8 cellular contexts compared by ENCODE assay signal in genomic region chr17:38749222-38750043, GRCh38. TPM values are rescaled to one million over a fixed set of nuclear protein-coding genes. Genes with fewer than 3 reads are reported as not detected.
A peak's percentile ranks its signal among the peaks of the same experiment; 100 is the strongest.
DNase-seq lines count a peak whose midpoint lies in the region; ATAC-seq, FAIRE-seq and TF ChIP-seq lines count a peak whose summit lies in the region.

No MANE protein-coding gene starts in this region.

- H3K27me3 ChIP-seq in BJ (ENCODE audit: control insufficient read depth, insufficient read depth, low read length) (no peaks in the 10 kb centered on the region), GM23338 (ENCODE audit: insufficient read depth) (peaks cover 16% of the 10 kb centered on the region), OCI-LY1 (ENCODE audit: insufficient read depth, low read length) (peaks cover 5% of the 10 kb centered on the region; the same call in 1 of the 2 replicates)

- no peak for FAIRE-seq in kidney (lab: Jason Lieb, UNC)

- H3K9ac ChIP-seq in OCI-LY1 (ENCODE audit: low read length) (no peak overlapping the region), kidney (ENCODE audit: low read length in 2 of 2) (peak overlapping the region; percentile 51 to 82)

- H3K9me2 ChIP-seq in GM23338 (ENCODE audit: insufficient read depth) (no peaks in the 10 kb centered on the region), OCI-LY1 (ENCODE audit: low read depth, low read length) (no peaks in the 10 kb centered on the region)

- POLR2A ChIA-PET in BJ (lab: Charles Lee): interaction anchor here (0.6 kb wide), 1 partner anchor 69 kb away, joined by 4 read pairs; no protein-coding TSS in a partner anchor

- H3K27ac ChIP-seq in GM23338 (ENCODE audit: low read depth) (peak overlapping the region; percentile 66; the same call in 1 of the 2 replicates), OCI-LY1 (ENCODE audit: low read depth, low read length, poor library complexity, severe bottlenecking) (no peak overlapping the region), kidney (ENCODE audit: low read depth in 2 of 2, low read length in 2 of 2) (peak overlapping the region; percentile 88 to 96)

- peaks cover 30% of the 10 kb centered on the region for H3K4me1 Mint-ChIP-seq in GM23338
- peaks cover 69% of the 10 kb centered on the region for H3K4me1 Mint-ChIP-seq in stimulated activated effector memory CD8-positive, alpha-beta T cell treated with anti-CD3 and anti-CD28 coated beads, Interleukin-12 subunit alpha, Interleukin-12 subunit beta, amount 100 ng/mL, for 72 hours

- peak overlapping the region; percentile 72 for H2AFZ ChIP-seq in GM23338
- H2AFZ ChIP-seq in OCI-LY1 (ENCODE audit: low read length): no peak overlapping the region

- H4K20me1 ChIP-seq in GM23338 (replicated peaks; ENCODE audit: insufficient read depth) (peaks cover 33% of the 10 kb centered on the region), OCI-LY1 (ENCODE audit: insufficient read depth, low read length) (no peaks in the 10 kb centered on the region)

- peak overlapping the region; percentile 45; the same call in 1 of the 2 replicates for H3K27ac Mint-ChIP-seq in GM23338
- no peak overlapping the region for H3K27ac Mint-ChIP-seq in stimulated activated effector memory CD8-positive, alpha-beta T cell treated with anti-CD3 and anti-CD28 coated beads, Interleukin-12 subunit alpha, Interleukin-12 subunit beta, amount 100 ng/mL, for 72 hours

- DNase-seq in BJ (ENCODE audit: low read depth) (peak; percentile 18), GM23338 (ENCODE audit: low spot score) (peak; percentile 91), cardiac fibroblast (ENCODE audit: low read depth in 2 of 2) (peak; percentile 73 to 87), kidney (peak; percentile 97)
- peak in 1 of 2 donors; percentile 69 for DNase-seq in stimulated activated effector memory CD8-positive, alpha-beta T cell treated with anti-CD3 and anti-CD28 coated beads, Interleukin-12 subunit alpha, Interleukin-12 subunit beta, amount 100 ng/mL, for 72 hours (ENCODE audit: low spot score in 2 of 2)
- DNase-seq in activated effector memory CD4-positive, alpha-beta T cell treated with anti-CD3 and anti-CD28 coated beads, Interleukin-2, amount 50 U/mL, for 16 hours: no peak

- CTCF ChIA-PET in BJ (lab: Yijun Ruan, JAX): interaction anchor here (0.9 to 1.5 kb wide), 5 partner anchors 13 to 82 kb away, joined by 3 to 5 read pairs (median 4); no protein-coding TSS in a partner anchor

- ATAC-seq in GM23338 (peak; percentile 19), GM19455 (IDR thresholded peaks at IDR 0.05; ENCODE audit: unreplicated experiment) (no peak)
- ATAC-seq in stimulated activated effector memory CD8-positive, alpha-beta T cell treated with anti-CD3 and anti-CD28 coated beads, Interleukin-12 subunit alpha, Interleukin-12 subunit beta, amount 100 ng/mL, for 72 hours: no peak

- TF ChIP-seq CTCF in BJ (IDR thresholded peaks at IDR 0.05; ENCODE audit: insufficient read depth, low read depth, low read length) (no peak), GM23338 (conservative IDR thresholded peaks at IDR 0.05; ENCODE audit: low read depth in 2 of 2) (no peak), OCI-LY1 (IDR thresholded peaks at IDR 0.05; ENCODE audit: low read length) (no peak), cardiac fibroblast (IDR thresholded peaks at IDR 0.05; ENCODE audit: low read depth, low read length) (no peak), kidney (IDR thresholded peaks at IDR 0.05; ENCODE audit: borderline replicate concordance, extremely low read depth, insufficient read depth) (peak; percentile 10)

- no peaks in the 10 kb centered on the region for H3K36me3 ChIP-seq in BJ (ENCODE audit: control insufficient read depth, insufficient read depth, low read length)
- no peaks in the 10 kb centered on the region for H3K36me3 ChIP-seq in GM23338 (ENCODE audit: insufficient read depth)
- H3K36me3 ChIP-seq in OCI-LY1 (ENCODE audit: insufficient read depth, low read length): peaks cover 9% of the 10 kb centered on the region
- peaks cover 0 to under 1% of the 10 kb centered on the region in 2 donors for H3K36me3 ChIP-seq in kidney (ENCODE audit: control insufficient read depth in 1 of 2, insufficient read depth in 2 of 2, low read length in 2 of 2)

- H3K4me3 ChIP-seq in BJ (ENCODE audit: low read depth, low read length) (peak overlapping the region; percentile 94), GM23338 (peak overlapping the region; percentile 69), OCI-LY1 (ENCODE audit: low read depth, low read length, poor library complexity, severe bottlenecking) (peak overlapping the region; percentile 11), cardiac fibroblast (replicated peaks in 1 of 2; ENCODE audit: low read depth in 2 of 2, low read length in 2 of 2) (peak overlapping the region; percentile 92 to 98), kidney (ENCODE audit: low read length in 2 of 2) (peak overlapping the region; percentile 67 to 100)

- H3K4me2 ChIP-seq in GM23338 (peak overlapping the region; percentile 96), OCI-LY1 (ENCODE audit: low read length) (peak overlapping the region; percentile 50; the same call in 1 of the 2 replicates)

- H3K27me3 Mint-ChIP-seq in GM23338 (ENCODE audit: insufficient read depth, low read depth, poor library complexity): peaks cover 44% of the 10 kb centered on the region

- H3K36me3 Mint-ChIP-seq in GM23338 (ENCODE audit: low read depth): peaks cover 16% of the 10 kb centered on the region
- peaks cover 37% of the 10 kb centered on the region for H3K36me3 Mint-ChIP-seq in stimulated activated effector memory CD8-positive, alpha-beta T cell treated with anti-CD3 and anti-CD28 coated beads, Interleukin-12 subunit alpha, Interleukin-12 subunit beta, amount 100 ng/mL, for 72 hours

- no peaks in the 10 kb centered on the region for H3K9me3 ChIP-seq in OCI-LY1 (ENCODE audit: low read length)
- no peaks in the 10 kb centered on the region for H3K9me3 ChIP-seq in kidney (ENCODE audit: control insufficient read depth in 1 of 2, low read length in 2 of 2)

- intact Hi-C loops in kidney (cut with DNase I): no loop called here

- peak overlapping the region; percentile 97 for H3K4me3 Mint-ChIP-seq in GM23338
- H3K4me3 Mint-ChIP-seq in stimulated activated effector memory CD8-positive, alpha-beta T cell treated with anti-CD3 and anti-CD28 coated beads, Interleukin-12 subunit alpha, Interleukin-12 subunit beta, amount 100 ng/mL, for 72 hours: peak overlapping the region; percentile 85

- H3K4me1 ChIP-seq in GM23338 (ENCODE audit: insufficient read depth): peaks cover 43% of the 10 kb centered on the region
- H3K4me1 ChIP-seq in OCI-LY1 (ENCODE audit: insufficient read depth, low read length, severe bottlenecking): peaks cover 54% of the 10 kb centered on the region
- peaks cover 17 to 44% of the 10 kb centered on the region in 2 donors for H3K4me1 ChIP-seq in kidney (ENCODE audit: control insufficient read depth in 1 of 2, insufficient read depth in 1 of 2, low read depth in 1 of 2, low read length in 2 of 2)

- peaks cover 5% of the 10 kb centered on the region for H3K9me3 Mint-ChIP-seq in GM23338
- H3K9me3 Mint-ChIP-seq in stimulated activated effector memory CD8-positive, alpha-beta T cell treated with anti-CD3 and anti-CD28 coated beads, Interleukin-12 subunit alpha, Interleukin-12 subunit beta, amount 100 ng/mL, for 72 hours: no peaks in the 10 kb centered on the region

- peaks cover 51% of the 10 kb centered on the region for H3K79me2 ChIP-seq in GM23338 (replicated peaks; ENCODE audit: insufficient read depth)
- H3K79me2 ChIP-seq in OCI-LY1 (ENCODE audit: insufficient read depth, low read length): peaks cover 10% of the 10 kb centered on the region

- H3F3A ChIP-seq in GM23338 (replicated peaks; ENCODE audit: low read depth): peaks cover 3% of the 10 kb centered on the region; the same call in 1 of the 2 replicates
- 0 out of 2 replicates have a peak, but pooled peaks cover 4% of the 10 kb centered on the region for H3F3A ChIP-seq in OCI-LY1 (ENCODE audit: insufficient read depth, low read length)

TF ChIP-seq in GM23338, 12 proteins besides CTCF, POLR2A, EP300 and RAD21:
- TF ChIP-seq EZH2phosphoT487 (IDR thresholded peaks at IDR 0.05; ENCODE audit: unreplicated experiment) (no peak), POLR2AphosphoS5 (IDR thresholded peaks at IDR 0.05; ENCODE audit: low read depth) (peak; percentile 96)
TF ChIP-seq in GM23338: peak in this region for 1.

RNA-seq across cellular contexts. Expression of gene PCGF2, which starts 1.3 kb away (rescaled TPM):
- polyA plus RNA-seq in BJ (2011; rRNA removed) (16.6 and 27.6 TPM in 2 replicates), GM23338 (2016; fragmentation: Nextera tagmentation; extraction: Ambion mirVana) (51.9 and 60.9 TPM in 2 replicates), kidney (ENCODE audit: insufficient read depth, low read depth, low replicate concordance) (111 TPM)
- 20.8 and 27.5 TPM in 2 replicates for polyA minus RNA-seq in BJ (2011; rRNA and poly(A)+ RNA removed)
- total RNA-seq in GM23338 (2014; rRNA removed; shearing (Covaris generic)): 21.1 and 23.4 TPM in 2 replicates
- total RNA-seq in kidney: 62.2 TPM

RNA-seq across cellular contexts. Expression of gene PSMB3, which starts 3.1 kb away (rescaled TPM):
- 293 and 337 TPM in 2 replicates for polyA plus RNA-seq in BJ (2011; rRNA removed)
- polyA minus RNA-seq in BJ (2011; rRNA and poly(A)+ RNA removed): 158 and 319 TPM in 2 replicates
- 250 and 270 TPM in 2 replicates for total RNA-seq in GM23338 (2014; rRNA removed; shearing (Covaris generic))
- polyA plus RNA-seq in GM23338 (2016; fragmentation: Nextera tagmentation; extraction: Ambion mirVana): 523 and 558 TPM in 2 replicates
- total RNA-seq in kidney: 156 TPM
- polyA plus RNA-seq in kidney (ENCODE audit: insufficient read depth, low read depth, low replicate concordance): 347 TPM

RNA-seq across cellular contexts. Expression of gene CISD3, which starts 19.3 kb away (rescaled TPM):
- polyA plus RNA-seq in BJ (2011; rRNA removed): 15.1 and 17.1 TPM in 2 replicates
- polyA minus RNA-seq in BJ (2011; rRNA and poly(A)+ RNA removed): 5.8 and 8.3 TPM in 2 replicates
- total RNA-seq in GM23338 (2014; rRNA removed; shearing (Covaris generic)): 0.94 and 3.4 TPM in 2 replicates
- polyA plus RNA-seq in GM23338 (2016; fragmentation: Nextera tagmentation; extraction: Ambion mirVana): 8.9 and 9.9 TPM in 2 replicates
- total RNA-seq in kidney: 37.7 TPM
- 152 TPM for polyA plus RNA-seq in kidney (ENCODE audit: insufficient read depth, low read depth, low replicate concordance)

RNA-seq across cellular contexts. Expression of gene MLLT6, which starts 44.4 kb away (rescaled TPM):
- 21.4 and 32.1 TPM in 2 replicates for polyA plus RNA-seq in BJ (2011; rRNA removed)
- polyA minus RNA-seq in BJ (2011; rRNA and poly(A)+ RNA removed): 21.5 and 32.8 TPM in 2 replicates
- 2.8 and 3.3 TPM in 2 replicates for total RNA-seq in GM23338 (2014; rRNA removed; shearing (Covaris generic))
- polyA plus RNA-seq in GM23338 (2016; fragmentation: Nextera tagmentation; extraction: Ambion mirVana): 1.8 and 2.6 TPM in 2 replicates
- total RNA-seq in kidney: 199 TPM
- polyA plus RNA-seq in kidney (ENCODE audit: insufficient read depth, low read depth, low replicate concordance): 34.3 TPM

RNA-seq across cellular contexts. Expression of gene PIP4K2B, which starts 49.9 kb away (rescaled TPM):
- polyA plus RNA-seq in BJ (2011; rRNA removed): 37.2 and 41.6 TPM in 2 replicates
- 37.9 and 46.6 TPM in 2 replicates for polyA minus RNA-seq in BJ (2011; rRNA and poly(A)+ RNA removed)
- 36.0 and 43.4 TPM in 2 replicates for total RNA-seq in GM23338 (2014; rRNA removed; shearing (Covaris generic))
- polyA plus RNA-seq in GM23338 (2016; fragmentation: Nextera tagmentation; extraction: Ambion mirVana): 9.5 and 10.0 TPM in 2 replicates
- 41.2 TPM for total RNA-seq in kidney
- polyA plus RNA-seq in kidney (ENCODE audit: insufficient read depth, low read depth, low replicate concordance): 15.3 TPM

Comparison
In these comparisons a context has a peak if more than half of its experiments do, and no peak if none do; other contexts are left out.
1. H3K4me3 ChIP-seq: peak in every context shown above with its lines; median percentile 95 in cardiac fibroblast; 94 in BJ; 84 in kidney; 69 in GM23338; 11 in OCI-LY1.